1 cellular context compared by ENCODE assay signal in the genomic region with DNA sequence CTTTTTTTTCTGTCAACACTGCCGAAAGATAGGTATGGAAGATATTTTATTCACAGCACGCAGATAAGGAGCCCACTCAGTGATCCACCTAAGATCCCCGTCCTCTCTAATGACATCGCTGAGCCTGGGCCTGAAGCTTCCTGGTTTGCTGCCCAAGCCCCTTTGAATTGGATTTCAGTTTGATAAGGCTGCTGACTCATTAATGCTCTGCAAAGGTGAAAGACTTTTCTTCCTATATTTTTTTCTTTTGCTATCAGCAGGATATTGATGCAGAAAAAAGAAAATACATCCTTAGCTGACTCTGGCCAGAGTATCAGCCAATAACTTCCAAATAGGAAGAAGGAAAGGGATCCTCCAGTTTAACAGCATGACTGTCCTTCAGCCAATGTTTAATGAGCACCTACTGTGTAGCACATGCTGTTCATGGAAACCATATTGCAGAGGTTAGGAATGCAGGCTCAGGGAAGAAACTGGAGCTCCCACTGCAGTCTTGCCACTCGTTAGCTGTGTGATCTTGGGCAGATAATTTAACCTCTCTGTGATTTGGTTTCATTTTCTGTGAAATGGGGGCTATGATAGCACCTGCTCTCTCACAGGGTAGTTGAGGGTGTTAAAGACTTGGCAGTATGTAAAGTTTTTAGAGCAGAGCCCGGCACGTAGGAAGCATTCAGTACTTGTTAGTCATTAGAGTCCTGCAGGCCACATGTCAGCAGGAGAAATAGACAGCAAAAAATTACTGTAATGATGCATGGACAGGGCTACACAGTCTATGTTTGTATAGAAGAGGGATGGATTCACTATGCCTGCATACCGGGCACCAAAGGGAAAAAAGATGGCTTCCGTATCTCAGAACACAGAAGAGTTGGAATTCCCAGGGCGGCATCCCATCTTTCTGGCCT.
TF ChIP-seq lines count a peak whose summit lies in the region.

No MANE protein-coding gene starts in this region.

TF ChIP-seq in endothelial cell of umbilical vein, 7 proteins besides CTCF, POLR2A, EP300 and RAD21 (continued from another document):
- no peak for TF ChIP-seq MYC (IDR thresholded peaks at IDR 0.05; ENCODE audit: low read depth, low read length)
- TF ChIP-seq GATA2 (IDR thresholded peaks at IDR 0.05; ENCODE audit: insufficient read depth, insufficient read length, low read depth, low read length): peak; percentile 63
- no peak for TF ChIP-seq EZH2 (IDR thresholded peaks at IDR 0.05; ENCODE audit: borderline replicate concordance, low read depth, low read length, severe bottlenecking)
